In the genomic region with DNA sequence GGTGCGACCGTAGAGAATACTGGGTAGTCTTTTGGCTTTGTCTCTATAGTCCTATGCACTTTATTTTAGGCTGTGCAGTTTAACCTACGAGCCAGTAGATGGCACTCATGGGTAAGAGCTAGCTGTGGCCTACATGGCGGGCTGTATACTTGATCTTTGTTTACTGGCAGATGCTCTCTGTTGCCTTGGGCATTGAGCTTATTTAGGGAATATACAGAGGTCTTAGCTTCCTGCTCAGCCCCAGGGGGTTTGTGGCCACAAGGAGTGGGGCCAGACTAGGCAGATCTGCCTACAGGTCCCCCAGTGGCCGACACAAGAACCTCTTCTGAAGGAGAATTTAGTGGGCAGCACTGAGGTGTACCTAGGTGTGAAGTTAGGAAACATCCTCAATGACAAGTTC, we compare ENCODE assay signal across 9 cellular contexts.
DNase-seq lines count a peak whose midpoint lies in the region; ATAC-seq, FAIRE-seq and TF ChIP-seq lines count a peak whose summit lies in the region.
"Had no signal": no experiment of that assay in that cellular context is flagged by ENCODE, and none has a peak within 500 bp of the region (broad histone marks: within the 10 kb centered on the region; RNA-seq: fewer than 3 reads in every experiment).

No MANE protein-coding gene starts in this region.

- peak; percentile 17 for DNase-seq in NCI-H524 treated with DMSO at 0.1 percent for 48 hours (lab: John Stamatoyannopoulos, UW)
- peak; percentile 11 to 39 (median 30) for DNase-seq in body of pancreas
- peak; percentile 82 for DNase-seq in islet precursor cell
- no peak for DNase-seq in thoracic aorta (ENCODE audit: low spot score)
- no peak for DNase-seq in HuH-7 (ENCODE audit: low spot score)
- DNase-seq: activated T-cell treated with anti-CD3 and anti-CD28 coated beads, Interleukin-2, amount 50 U/mL, for 4 hours had no signal

- TF ChIP-seq POLR2A in body of pancreas (IDR thresholded peaks at IDR 0.05) = no peak

- H3K4me3 ChIP-seq in body of pancreas (no peak overlapping the region), thoracic aorta (no peak overlapping the region)

- intact Hi-C loops in body of pancreas (cut with DNase I) = no loop called here

- H3K27ac ChIP-seq in body of pancreas (no peak overlapping the region), thoracic aorta (peak overlapping the region in 1 of 2 donors; percentile 17)

- H3K36me3 ChIP-seq in body of pancreas (replicated peaks in 1 of 2; ENCODE audit: insufficient read depth in 1 of 2, low read depth in 2 of 2) = no peaks in the 10 kb centered on the region
- no peaks in the 10 kb centered on the region for H3K36me3 ChIP-seq in thoracic aorta

- 14 to 17% methylated on average over 5 of the region's 5 CpGs for WGBS in body of pancreas, 2 donors

- H3K4me1 ChIP-seq in body of pancreas (no peaks in the 10 kb centered on the region), thoracic aorta (ENCODE audit: control insufficient read depth in 1 of 2, low read depth in 2 of 2) (peaks cover 0 to 4% of the 10 kb centered on the region in 2 donors)

- H3K9me3 ChIP-seq in body of pancreas = no peaks in the 10 kb centered on the region
- no peaks in the 10 kb centered on the region for H3K9me3 ChIP-seq in thoracic aorta

- no peaks in the 10 kb centered on the region for H3K27me3 ChIP-seq in body of pancreas
- no peaks in the 10 kb centered on the region for H3K27me3 ChIP-seq in thoracic aorta (replicated peaks; ENCODE audit: insufficient read depth)

- peak; percentile 99 for ATAC-seq in GM21360 (IDR thresholded peaks at IDR 0.05; ENCODE audit: unreplicated experiment)
- peak; percentile 98 for ATAC-seq in HG03439 (IDR thresholded peaks at IDR 0.05; ENCODE audit: unreplicated experiment)
- peak; percentile 84 for ATAC-seq in body of pancreas
- ATAC-seq in thoracic aorta (ENCODE audit: insufficient number of reproducible peaks, low FRiP score, low read depth) = no peak

- peak; percentile 36 for FAIRE-seq in G401.6 (lab: Jason Lieb, UNC)

- TF ChIP-seq CTCF in body of pancreas (IDR thresholded peaks at IDR 0.05) (peak; percentile 48 to 76 (median 64)), thoracic aorta (IDR thresholded peaks at IDR 0.05) (peak; percentile 62)

Comparison
In these comparisons a context has a peak if more than half of its experiments do, and no peak if none do; other contexts are left out.
1. DNase-seq: peak in NCI-H524 treated with DMSO at 0.1 percent for 48 hours (single experiment), body of pancreas (4 of 4) and islet precursor cell (single experiment); none in thoracic aorta (single experiment) and HuH-7 (single experiment).